In the genomic region with DNA sequence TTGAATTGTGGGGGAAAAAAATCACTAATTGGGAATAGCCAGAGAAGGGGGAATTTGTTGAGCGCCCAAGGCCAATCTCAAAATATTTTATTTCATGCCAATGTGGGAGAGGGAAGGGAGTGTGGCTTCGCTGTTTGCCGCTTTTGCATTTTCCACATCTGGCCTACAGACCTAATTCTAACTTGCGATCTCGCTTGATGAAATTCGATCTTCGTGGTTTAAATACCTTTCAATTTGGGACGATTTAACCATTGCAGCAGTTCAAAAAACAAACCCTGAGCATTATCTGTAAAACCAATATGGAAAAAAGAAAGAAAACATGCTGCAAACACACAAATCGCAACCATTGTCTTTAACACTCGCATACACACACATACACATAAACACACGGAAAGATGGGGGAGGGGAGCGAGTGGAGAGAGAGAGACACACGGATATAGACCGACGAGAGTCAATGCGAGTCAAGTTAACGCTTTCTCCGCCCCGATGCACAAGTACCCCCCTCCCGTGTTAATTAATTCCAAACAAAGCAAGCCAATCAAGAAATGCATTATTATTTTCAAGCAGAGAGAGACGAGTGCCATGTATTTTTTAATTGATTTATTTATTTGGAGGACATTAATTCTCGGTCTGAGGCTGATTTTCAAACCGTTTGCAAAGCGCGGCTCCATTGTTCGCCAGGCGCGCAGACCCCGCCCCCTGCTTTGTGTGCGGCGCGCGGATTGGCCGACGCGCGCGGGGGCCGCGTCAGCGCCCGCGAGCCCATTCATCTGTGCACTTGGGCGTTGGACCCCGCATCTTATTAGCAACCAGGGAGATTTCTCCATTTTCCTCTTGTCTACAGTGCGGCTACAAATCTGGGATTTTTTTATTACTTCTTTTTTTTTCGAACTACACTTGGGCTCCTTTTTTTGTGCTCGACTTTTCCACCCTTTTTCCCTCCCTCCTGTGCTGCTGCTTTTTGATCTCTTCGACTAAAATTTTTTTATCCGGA, we compare ENCODE assay signal across 1 cellular context.
TF ChIP-seq lines count a peak whose summit lies in the region.

A gene with protein sequence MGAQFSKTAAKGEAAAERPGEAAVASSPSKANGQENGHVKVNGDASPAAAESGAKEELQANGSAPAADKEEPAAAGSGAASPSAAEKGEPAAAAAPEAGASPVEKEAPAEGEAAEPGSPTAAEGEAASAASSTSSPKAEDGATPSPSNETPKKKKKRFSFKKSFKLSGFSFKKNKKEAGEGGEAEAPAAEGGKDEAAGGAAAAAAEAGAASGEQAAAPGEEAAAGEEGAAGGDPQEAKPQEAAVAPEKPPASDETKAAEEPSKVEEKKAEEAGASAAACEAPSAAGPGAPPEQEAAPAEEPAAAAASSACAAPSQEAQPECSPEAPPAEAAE (plus strand): TSS at position 775 of the 994 bp plus-strand sequence. CDS start 401 bp downstream, outside the sequence.

TF ChIP-seq in A549, 52 proteins besides CTCF, POLR2A, EP300 and RAD21 (continued from another document):
- TF ChIP-seq BCL3 (IDR thresholded peaks at IDR 0.05) = peak; percentile 64; the same call in 2 of the 3 replicates
- TF ChIP-seq SMC3 (IDR thresholded peaks at IDR 0.05) = peak; percentile 4; the same call in 1 of the 3 replicates
TF ChIP-seq in A549: peak in this region for 5.
